In genomic region chr2:191274404-191274803, GRCh38 we compare ENCODE assay signal across 1 cellular context.
TF ChIP-seq lines count a peak whose summit lies in the region.

No MANE protein-coding gene starts in this region.

TF ChIP-seq in GM12878, 131 proteins besides CTCF, POLR2A, EP300 and RAD21 (continued from another document):
- TF ChIP-seq MEF2B (IDR thresholded peaks at IDR 0.05; ENCODE audit: partially characterized antibody, poor library complexity, severe bottlenecking) (peak; percentile 13), YBX1 (IDR thresholded peaks at IDR 0.05) (no peak), JUND (IDR thresholded peaks at IDR 0.05; ENCODE audit: low read depth, low read length) (no peak)
